Comparison of ENCODE assay signal across 32 cellular contexts in the genomic region with DNA sequence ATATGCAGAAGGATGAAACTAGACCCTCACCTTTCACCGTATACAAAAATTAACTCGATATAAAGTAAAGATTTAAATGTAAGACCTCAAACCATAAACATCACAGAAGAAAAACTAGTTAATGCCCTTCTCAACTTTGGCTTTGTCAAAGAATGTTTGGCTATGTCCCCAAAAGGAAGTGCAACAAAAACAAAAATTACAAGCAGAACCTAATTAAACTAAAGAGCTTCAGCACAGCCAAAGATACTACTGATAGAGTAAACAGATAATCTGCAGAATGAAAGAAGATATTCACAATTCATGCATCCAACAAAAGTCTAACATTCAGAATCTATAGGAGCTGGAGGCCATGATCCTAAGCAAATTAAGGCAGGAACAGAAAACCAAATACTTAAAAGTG.
"Had no signal": no experiment of that assay in that cellular context is flagged by ENCODE, and none has a peak within 500 bp of the region (broad histone marks: within the 10 kb centered on the region; RNA-seq: fewer than 3 reads in every experiment).

No MANE protein-coding gene starts in this region.

- H3K27me3 ChIP-seq: ascending aorta, cardiac muscle cell had no signal

- H3K27me3 Mint-ChIP-seq: activated CD4-positive, alpha-beta memory T cell treated with anti-CD3 and anti-CD28 coated beads, Interleukin-2, amount 10 ng/mL, durations not matched to agents 7 days and 5 days; activated CD8-positive, alpha-beta memory T cell treated with anti-CD3 and anti-CD28 coated beads, Interleukin-2, amount 10 ng/mL, durations not matched to agents 7 days and 5 days; activated naive CD4-positive, alpha-beta T cell treated with anti-CD3 and anti-CD28 coated beads, Interleukin-2, amount 50 U/mL, for 24 hours; activated naive CD8-positive, alpha-beta T cell treated with anti-CD3 and anti-CD28 coated beads, Interleukin-2, amount 10 ng/mL, durations not matched to agents 7 days and 5 days; activated T-helper 17 cell treated with anti-CD3 and anti-CD28 coated beads, Interleukin-2, amount 50 U/mL, for 72 hours had no signal

- H3K36me3 ChIP-seq: ascending aorta, cardiac muscle cell, WERI-Rb-1 had no signal

- DNase-seq: activated CD4-positive, alpha-beta memory T cell treated with anti-CD3 and anti-CD28 coated beads, Interleukin-2, amount 10 ng/mL, durations not matched to agents 7 days and 5 days; activated CD4-positive, alpha-beta T cell treated with anti-CD3 and anti-CD28 coated beads for 1 hour; activated CD4-positive, alpha-beta T cell treated with anti-CD3 and anti-CD28 coated beads for 48 hours; activated CD4-positive, CD25-positive, alpha-beta regulatory T cell; activated CD8-positive, alpha-beta memory T cell treated with anti-CD3 and anti-CD28 coated beads for 24 hours; activated CD8-positive, alpha-beta memory T cell treated with anti-CD3 and anti-CD28 coated beads, Interleukin-2, amount 10 ng/mL, durations not matched to agents 7 days and 5 days; activated effector memory CD4-positive, alpha-beta T cell treated with anti-CD3 and anti-CD28 coated beads, Interleukin-2, amount 50 U/mL, for 16 hours; activated naive CD4-positive, alpha-beta T cell; activated naive CD8-positive, alpha-beta T cell treated with anti-CD3 and anti-CD28 coated beads, Interleukin-2, amount 10 ng/mL, durations not matched to agents 7 days and 5 days; activated T-cell treated with anti-CD3 and anti-CD28 coated beads, Interleukin-2, amount 50 U/mL, for 1 hour; activated T-cell treated with anti-CD3 and anti-CD28 coated beads, Interleukin-2, amount 50 U/mL, for 72 hours; amygdala; NCI-H1436 treated with DMSO at 0.1 percent for 48 hours; NCI-H1694 treated with DMSO at 0.1 percent for 48 hours; NCI-H2029; NCI-H2107; NCI-H2171; NCI-H510A; NK-92 treated with Interleukin-12 subunit alpha and Interleukin-12 subunit beta, amount 100 ng/mL, for 24 hours; PC-9; Right ventricle myocardium superior; SW 1271; T-helper 1 cell; T-helper 2 cell; T-helper 9 cell; WERI-Rb-1 had no signal

- H3K27ac ChIP-seq: ascending aorta, cardiac muscle cell, coronary artery, KMS-11, PC-9, WERI-Rb-1 had no signal

- H3K4me3 ChIP-seq: ascending aorta, cardiac muscle cell, coronary artery, PC-9 had no signal

- H3K4me1 Mint-ChIP-seq: activated CD4-positive, alpha-beta memory T cell treated with anti-CD3 and anti-CD28 coated beads, Interleukin-2, amount 10 ng/mL, durations not matched to agents 7 days and 5 days; activated CD8-positive, alpha-beta memory T cell treated with anti-CD3 and anti-CD28 coated beads, Interleukin-2, amount 10 ng/mL, durations not matched to agents 7 days and 5 days; activated naive CD4-positive, alpha-beta T cell treated with anti-CD3 and anti-CD28 coated beads, Interleukin-2, amount 50 U/mL, for 24 hours; activated naive CD8-positive, alpha-beta T cell treated with anti-CD3 and anti-CD28 coated beads, Interleukin-2, amount 10 ng/mL, durations not matched to agents 7 days and 5 days; activated T-helper 17 cell treated with anti-CD3 and anti-CD28 coated beads, Interleukin-2, amount 50 U/mL, for 72 hours had no signal

- ATAC-seq: activated CD8-positive, alpha-beta memory T cell treated with anti-CD3 and anti-CD28 coated beads, Interleukin-2, amount 10 ng/mL, durations not matched to agents 7 days and 5 days; activated T-cell treated with anti-CD3 and anti-CD28 coated beads, Interleukin-2, amount 50 U/mL, for 72 hours; activated T-helper 17 cell treated with anti-CD3 and anti-CD28 coated beads, Interleukin-2, amount 50 U/mL, for 72 hours had no signal

- H3K4me1 ChIP-seq: ascending aorta had no signal

- H3K9me3 ChIP-seq: ascending aorta had no signal

- H3K4me3 Mint-ChIP-seq: activated CD4-positive, alpha-beta memory T cell treated with anti-CD3 and anti-CD28 coated beads, Interleukin-2, amount 10 ng/mL, durations not matched to agents 7 days and 5 days; activated CD8-positive, alpha-beta memory T cell treated with anti-CD3 and anti-CD28 coated beads, Interleukin-2, amount 10 ng/mL, durations not matched to agents 7 days and 5 days; activated naive CD4-positive, alpha-beta T cell treated with anti-CD3 and anti-CD28 coated beads, Interleukin-2, amount 50 U/mL, for 24 hours; activated naive CD8-positive, alpha-beta T cell treated with anti-CD3 and anti-CD28 coated beads, Interleukin-2, amount 10 ng/mL, durations not matched to agents 7 days and 5 days; activated T-cell treated with anti-CD3 and anti-CD28 coated beads, Interleukin-2, amount 50 U/mL, for 72 hours; activated T-helper 17 cell treated with anti-CD3 and anti-CD28 coated beads, Interleukin-2, amount 50 U/mL, for 72 hours had no signal

- H2AFZ ChIP-seq: PC-9 had no signal

- H3K27ac Mint-ChIP-seq: activated CD4-positive, alpha-beta memory T cell treated with anti-CD3 and anti-CD28 coated beads, Interleukin-2, amount 10 ng/mL, durations not matched to agents 7 days and 5 days; activated CD8-positive, alpha-beta memory T cell treated with anti-CD3 and anti-CD28 coated beads, Interleukin-2, amount 10 ng/mL, durations not matched to agents 7 days and 5 days; activated naive CD4-positive, alpha-beta T cell treated with anti-CD3 and anti-CD28 coated beads, Interleukin-2, amount 50 U/mL, for 24 hours; activated naive CD8-positive, alpha-beta T cell treated with anti-CD3 and anti-CD28 coated beads, Interleukin-2, amount 10 ng/mL, durations not matched to agents 7 days and 5 days; activated T-cell treated with anti-CD3 and anti-CD28 coated beads, Interleukin-2, amount 50 U/mL, for 72 hours; activated T-helper 17 cell treated with anti-CD3 and anti-CD28 coated beads, Interleukin-2, amount 50 U/mL, for 72 hours had no signal

- H3K4me2 ChIP-seq: KMS-11, PC-9 had no signal

- H3K36me3 Mint-ChIP-seq: activated CD8-positive, alpha-beta memory T cell treated with anti-CD3 and anti-CD28 coated beads, Interleukin-2, amount 10 ng/mL, durations not matched to agents 7 days and 5 days; activated naive CD4-positive, alpha-beta T cell treated with anti-CD3 and anti-CD28 coated beads, Interleukin-2, amount 50 U/mL, for 24 hours; activated naive CD8-positive, alpha-beta T cell treated with anti-CD3 and anti-CD28 coated beads, Interleukin-2, amount 10 ng/mL, durations not matched to agents 7 days and 5 days had no signal
